25 cellular contexts compared by ENCODE assay signal in genomic region chr2:46550686-46551404, GRCh38. TPM values are rescaled to one million over a fixed set of nuclear protein-coding genes. Genes with fewer than 3 reads are reported as not detected.
DNase-seq lines count a peak whose midpoint lies in the region; ATAC-seq and TF ChIP-seq lines count a peak whose summit lies in the region.
"Had no signal": no experiment of that assay in that cellular context is flagged by ENCODE, and none has a peak within 500 bp of the region (broad histone marks: within the 10 kb centered on the region; RNA-seq: fewer than 3 reads in every experiment).

No MANE protein-coding gene starts in this region.

- no peak for DNase-seq in heart left ventricle
- no peak for DNase-seq in Right ventricle myocardium superior
- DNase-seq in activated B cell treated with CpG ODN at 0.5 μM for 24 hours = no peak
- no peak for DNase-seq in naive B cell
- DNase-seq in NCI-H748 (lab: John Stamatoyannopoulos, UW; ENCODE audit: unreplicated experiment) = no peak
- no peak for DNase-seq in T-helper 2 cell
- no peak for DNase-seq in H7
- DNase-seq: activated CD4-positive, alpha-beta T cell treated with anti-CD3 and anti-CD28 coated beads for 48 hours; activated CD8-positive, alpha-beta memory T cell treated with anti-CD3 and anti-CD28 coated beads, Interleukin-2, amount 10 ng/mL, durations not matched to agents 7 days and 5 days; activated naive CD8-positive, alpha-beta T cell treated with anti-CD3 and anti-CD28 coated beads for 36 hours; BE2C; effector memory CD4-positive, alpha-beta T cell; MM.1S; naive thymus-derived CD4-positive, alpha-beta T cell; NCI-H1436; NCI-H510A; NK-92 treated with Interleukin-12 subunit alpha and Interleukin-12 subunit beta, amount 100 ng/mL, for 24 hours; Peyer's patch; posterior cingulate gyrus; T-helper 1 cell; transverse colon had no signal

- H3K4me3 ChIP-seq in heart left ventricle = no peak overlapping the region
- H3K4me3 ChIP-seq in stomach smooth muscle (ENCODE audit: low read length in 2 of 2) = no peak overlapping the region
- H3K4me3 ChIP-seq in H7 (ENCODE audit: insufficient read depth, low read depth, low read length) = no peak overlapping the region
- H3K4me3 ChIP-seq: Peyer's patch, SJSA1, transverse colon had no signal

- H3K27ac Mint-ChIP-seq in activated B cell treated with CpG ODN at 0.5 μM for 24 hours (peak overlapping the region; percentile 91), naive B cell (peak overlapping the region; percentile 77 to 99 (median 92))
- H3K27ac Mint-ChIP-seq: activated CD8-positive, alpha-beta memory T cell treated with anti-CD3 and anti-CD28 coated beads, Interleukin-2, amount 10 ng/mL, durations not matched to agents 7 days and 5 days; stimulated activated naive CD8-positive, alpha-beta T cell treated with anti-CD3 and anti-CD28 coated beads, Interleukin-15, Interleukin-2, amounts not matched to agents 100 ng/mL and 50 ng/mL, for 24 hours had no signal

- intact Hi-C loops in heart left ventricle (cut with DNase I) (no loop called here), Right ventricle myocardium superior (cut with DNase I) (no loop called here), activated B cell treated with CpG ODN at 0.5 μM for 24 hours (cut with micrococcal nuclease) (no loop called here)

- H3K9me3 ChIP-seq in heart left ventricle (no peaks in the 10 kb centered on the region), stomach smooth muscle (ENCODE audit: control insufficient read depth in 2 of 2, low read length in 2 of 2) (no peaks in the 10 kb centered on the region)
- H3K9me3 ChIP-seq: BE2C, Peyer's patch, SJSA1, transverse colon had no signal

- CTCF ChIA-PET in activated B cell treated with CpG ODN at 0.5 μM for 24 hours (lab: Charles Lee) = interaction anchor here (0.6 to 2.3 kb wide), 4 partner anchors 8 to 826 kb away, joined by 3 to 13 read pairs (median 4); no protein-coding TSS in a partner anchor

- H3K27me3 ChIP-seq in heart left ventricle (no peaks in the 10 kb centered on the region), stomach smooth muscle (ENCODE audit: control insufficient read depth in 1 of 2, insufficient read depth in 2 of 2, low read length in 2 of 2) (no peaks in the 10 kb centered on the region), H7 (ENCODE audit: control insufficient read depth, insufficient read depth, low read length) (no peaks in the 10 kb centered on the region)
- H3K27me3 ChIP-seq: BE2C, Peyer's patch, SJSA1, transverse colon had no signal

- H3K4me3 Mint-ChIP-seq in activated B cell treated with CpG ODN at 0.5 μM for 24 hours (no peak overlapping the region), naive B cell (peak overlapping the region in 6 of 8 donors; percentile 30 to 92 (median 78))
- H3K4me3 Mint-ChIP-seq: activated CD8-positive, alpha-beta memory T cell treated with anti-CD3 and anti-CD28 coated beads, Interleukin-2, amount 10 ng/mL, durations not matched to agents 7 days and 5 days; activated naive CD8-positive, alpha-beta T cell treated with anti-CD3 and anti-CD28 coated beads for 36 hours; naive thymus-derived CD4-positive, alpha-beta T cell; stimulated activated naive CD8-positive, alpha-beta T cell treated with anti-CD3 and anti-CD28 coated beads, Interleukin-15, Interleukin-2, amounts not matched to agents 100 ng/mL and 50 ng/mL, for 24 hours had no signal

- H3K4me1 ChIP-seq in heart left ventricle (peaks cover 23 to 100% (median 95%) of the 10 kb centered on the region in 12 donors), stomach smooth muscle (ENCODE audit: control insufficient read depth, insufficient read depth, low read length) (peaks cover 69% of the 10 kb centered on the region)
- H3K4me1 ChIP-seq: SJSA1 had no signal

- H3K9ac ChIP-seq in stomach smooth muscle (ENCODE audit: low read length in 2 of 2) = no peak overlapping the region

- no peak for TF ChIP-seq CTCF in heart left ventricle (IDR thresholded peaks at IDR 0.05)
- no peak for TF ChIP-seq CTCF in activated B cell treated with CpG ODN at 0.5 μM for 24 hours (IDR thresholded peaks at IDR 0.05)

- H3K9me3 Mint-ChIP-seq in activated B cell treated with CpG ODN at 0.5 μM for 24 hours = no peaks in the 10 kb centered on the region
- no peaks in the 10 kb centered on the region for H3K9me3 Mint-ChIP-seq in naive B cell
- H3K9me3 Mint-ChIP-seq: activated naive CD8-positive, alpha-beta T cell treated with anti-CD3 and anti-CD28 coated beads for 36 hours; stimulated activated naive CD8-positive, alpha-beta T cell treated with anti-CD3 and anti-CD28 coated beads, Interleukin-15, Interleukin-2, amounts not matched to agents 100 ng/mL and 50 ng/mL, for 24 hours had no signal

- no peak for TF ChIP-seq POLR2A in heart left ventricle (IDR thresholded peaks at IDR 0.05)

- no peak for ATAC-seq in heart left ventricle
- no peak for ATAC-seq in Right ventricle myocardium superior (ENCODE audit: poor library complexity)
- no peak for ATAC-seq in activated B cell treated with CpG ODN at 0.5 μM for 24 hours (ENCODE audit: low read depth)
- ATAC-seq in naive B cell (ENCODE audit: low read depth in 2 of 2) = no peak
- ATAC-seq: activated CD8-positive, alpha-beta memory T cell treated with anti-CD3 and anti-CD28 coated beads, Interleukin-2, amount 10 ng/mL, durations not matched to agents 7 days and 5 days; HCT116; naive thymus-derived CD4-positive, alpha-beta T cell had no signal

- 48 to 63% (median 53%) methylated on average over 7 of the region's 7 CpGs for WGBS in heart left ventricle, 4 donors

- H3K27ac ChIP-seq in heart left ventricle = peak overlapping the region; percentile 12 to 100 (median 82)
- H3K27ac ChIP-seq in stomach smooth muscle (ENCODE audit: low read length) = peak overlapping the region; percentile 41
- H3K27ac ChIP-seq: SJSA1, transverse colon had no signal

- H3K36me3 ChIP-seq in heart left ventricle = peaks cover 0 to 61% (median 12%) of the 10 kb centered on the region in 9 donors
- H3K36me3 ChIP-seq in stomach smooth muscle (ENCODE audit: control insufficient read depth in 2 of 2, insufficient read depth in 2 of 2, low read length in 2 of 2) = peaks cover 0 to 13% of the 10 kb centered on the region in 2 donors
- H3K36me3 ChIP-seq in H7 (replicated peaks; ENCODE audit: control insufficient read depth, insufficient read depth, low read length) = peaks cover 1% of the 10 kb centered on the region; the same call in 1 of the 2 replicates
- H3K36me3 ChIP-seq: Peyer's patch, transverse colon had no signal

- POLR2A ChIA-PET in activated B cell treated with CpG ODN at 0.5 μM for 24 hours (lab: Charles Lee) = interaction anchor here (9.1 kb wide), 1 partner anchor 19 kb away, joined by 166 read pairs; no protein-coding TSS in a partner anchor

- peaks cover 48% of the 10 kb centered on the region for H3K36me3 Mint-ChIP-seq in activated B cell treated with CpG ODN at 0.5 μM for 24 hours (ENCODE audit: low read depth)
- peaks cover 11 to 17% of the 10 kb centered on the region in 2 donors for H3K36me3 Mint-ChIP-seq in naive B cell
- H3K36me3 Mint-ChIP-seq: activated CD8-positive, alpha-beta memory T cell treated with anti-CD3 and anti-CD28 coated beads, Interleukin-2, amount 10 ng/mL, durations not matched to agents 7 days and 5 days had no signal

- H3K27me3 Mint-ChIP-seq in activated B cell treated with CpG ODN at 0.5 μM for 24 hours = no peaks in the 10 kb centered on the region
- no peaks in the 10 kb centered on the region for H3K27me3 Mint-ChIP-seq in naive B cell
- H3K27me3 Mint-ChIP-seq: activated CD8-positive, alpha-beta memory T cell treated with anti-CD3 and anti-CD28 coated beads, Interleukin-2, amount 10 ng/mL, durations not matched to agents 7 days and 5 days; activated naive CD8-positive, alpha-beta T cell treated with anti-CD3 and anti-CD28 coated beads for 36 hours; naive thymus-derived CD4-positive, alpha-beta T cell; stimulated activated naive CD8-positive, alpha-beta T cell treated with anti-CD3 and anti-CD28 coated beads, Interleukin-15, Interleukin-2, amounts not matched to agents 100 ng/mL and 50 ng/mL, for 24 hours had no signal

- H3K4me1 Mint-ChIP-seq in activated B cell treated with CpG ODN at 0.5 μM for 24 hours (peaks cover 97% of the 10 kb centered on the region), naive B cell (peaks cover 83 to 98% (median 89%) of the 10 kb centered on the region in 3 donors)

RNA-seq across cellular contexts. Expression of gene ATP6V1E2, which starts 8.5 kb away (rescaled TPM):
- total RNA-seq in heart left ventricle (1 to 10 TPM; 2.5 to 7.6 (median 6.2) TPM), Right ventricle myocardium superior (6.0 TPM), activated B cell treated with CpG ODN at 0.5 μM for 24 hours (7.3 and 8.1 TPM in 2 replicates)
- polyA plus RNA-seq in heart left ventricle (1 to 10 TPM; 2.4 to 3.3 TPM), naive B cell (ENCODE audit: low read depth in 6 of 6) (10 to 100 TPM in 1 of 6 donors, 1 to 10 TPM in 4, under 1 TPM in 1; 0.82 to 10.8 (median 7.9) TPM)
- 8.4 and 9.4 TPM in 2 replicates for total RNA-seq in H7 (2014; rRNA removed; shearing (Covaris generic))

RNA-seq across cellular contexts. Expression of gene RHOQ, which starts 8.6 kb away (rescaled TPM):
- total RNA-seq in heart left ventricle = 100 to 1,000 TPM; 239 to 493 (median 385) TPM
- polyA plus RNA-seq in heart left ventricle = 100 to 1,000 TPM; 202 to 217 TPM
- 442 TPM for total RNA-seq in Right ventricle myocardium superior
- 64.3 and 75.0 TPM in 2 replicates for total RNA-seq in activated B cell treated with CpG ODN at 0.5 μM for 24 hours
- polyA plus RNA-seq in naive B cell (ENCODE audit: low read depth in 6 of 6) = 10 to 100 TPM in 5 of 6 donors, 1 to 10 TPM in 1; 8.5 to 21.7 (median 13.9) TPM
- total RNA-seq in H7 (2014; rRNA removed; shearing (Covaris generic)) = 25.7 and 40.4 TPM in 2 replicates
